ENCODE assay signal across 1 cellular context in genomic region chr9:35026671-35027070, GRCh38.
TF ChIP-seq lines count a peak whose summit lies in the region.

No MANE protein-coding gene starts in this region.

TF ChIP-seq in GM23338, 12 proteins besides CTCF, POLR2A, EP300 and RAD21:
- TF ChIP-seq STAT1 (IDR thresholded peaks at IDR 0.05; ENCODE audit: unreplicated experiment) (no peak), NANOG (IDR thresholded peaks at IDR 0.05; ENCODE audit: borderline replicate concordance) (no peak), EZH2phosphoT487 (IDR thresholded peaks at IDR 0.05; ENCODE audit: unreplicated experiment) (no peak), ETS1 (IDR thresholded peaks at IDR 0.05) (no peak), ZNF331 (CRISPR knock-in tag; IDR thresholded peaks at IDR 0.05; ENCODE audit: low read depth) (no peak), ZNF462 (CRISPR knock-in tag; IDR thresholded peaks at IDR 0.05) (no peak), JUNB (IDR thresholded peaks at IDR 0.05; ENCODE audit: unreplicated experiment) (no peak), POLR2AphosphoS5 (IDR thresholded peaks at IDR 0.05; ENCODE audit: low read depth) (no peak), REST (IDR thresholded peaks at IDR 0.05; ENCODE audit: unreplicated experiment) (no peak), CREB1 (CRISPR knock-in tag; IDR thresholded peaks at IDR 0.05; ENCODE audit: low read depth) (no peak), EZH2 (IDR thresholded peaks at IDR 0.05; ENCODE audit: low read depth, unreplicated experiment) (no peak), ZNF114 (CRISPR knock-in tag; IDR thresholded peaks at IDR 0.05) (no peak)
